ENCODE assay signal across 8 cellular contexts in the genomic region with DNA sequence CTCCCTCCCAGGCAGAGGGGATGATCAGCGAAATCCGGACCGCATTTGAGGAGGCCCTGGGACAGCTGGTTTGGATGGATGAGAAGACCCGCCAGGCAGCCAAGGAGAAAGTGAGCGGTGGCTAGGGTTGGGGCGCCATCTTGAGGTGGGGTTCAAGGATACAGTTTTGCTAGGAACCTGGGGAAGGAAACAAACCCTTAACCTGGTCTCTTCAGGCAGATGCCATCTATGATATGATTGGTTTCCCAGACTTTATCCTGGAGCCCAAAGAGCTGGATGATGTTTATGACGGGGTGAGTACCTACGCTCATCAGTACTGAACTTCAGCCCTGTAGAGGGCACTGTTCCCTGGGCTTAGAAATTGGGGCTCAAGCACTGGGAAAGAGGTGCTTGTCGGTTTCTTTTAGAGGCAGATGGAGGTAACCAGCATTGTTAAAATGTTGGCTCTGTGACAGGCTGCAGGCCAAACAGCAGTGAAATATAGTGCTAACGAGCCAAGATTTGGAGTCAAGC. TPM values are rescaled to one million over a fixed set of nuclear protein-coding genes. Genes with fewer than 3 reads are reported as not detected.
A peak's percentile ranks its signal among the peaks of the same experiment; 100 is the strongest.
DNase-seq lines count a peak whose midpoint lies in the region; ATAC-seq and TF ChIP-seq lines count a peak whose summit lies in the region.

No MANE protein-coding gene starts in this region.

- ATAC-seq in HCT116 (peak; percentile 84), memory B cell (ENCODE audit: low read depth) (peak; percentile 74)

- H3K36me3 Mint-ChIP-seq in memory B cell: no peaks in the 10 kb centered on the region

- TF ChIP-seq POLR2A in HCT116 (IDR thresholded peaks at IDR 0.05; ENCODE audit: borderline replicate concordance, extremely low read depth, insufficient read depth, insufficient read length): no peak

- peak; percentile 95 for TF ChIP-seq RAD21 in HCT116 (IDR thresholded peaks at IDR 0.05; ENCODE audit: low read depth)

- DNase-seq in BJ (ENCODE audit: low read depth) (no peak), HCT116 (ENCODE audit: low read depth, low spot score) (peak; percentile 76), NCI-H524 treated with DMSO at 0.1 percent for 48 hours (lab: John Stamatoyannopoulos, UW) (peak; percentile 47), dorsolateral prefrontal cortex (peak in 8 of 10 donors; percentile 23 to 66 (median 52)), memory B cell (ENCODE audit: low spot score in 2 of 2) (peak; percentile 32 to 34), cortex of kidney (lab: John Stamatoyannopoulos, UW) (no peak)
- peak; percentile 61 for DNase-seq in activated CD4-positive, alpha-beta T cell treated with anti-CD3 and anti-CD28 coated beads, Interleukin-2, amount 50 U/mL, for 1 hour
- DNase-seq in stimulated activated CD8-positive, alpha-beta memory T cell treated with anti-CD3 and anti-CD28 coated beads, Interleukin-7, amount 100 ng/mL, for 4 hours (ENCODE audit: low read depth in 2 of 2): peak; percentile 40 to 45

- no peaks in the 10 kb centered on the region for H3K9me3 Mint-ChIP-seq in memory B cell

- no peaks in the 10 kb centered on the region for H4K20me1 ChIP-seq in HCT116 (ENCODE audit: insufficient read depth)

- H3K4me3 Mint-ChIP-seq in memory B cell: no peak overlapping the region

- H2AFZ ChIP-seq in HCT116 (ENCODE audit: low read depth, low read length, poor library complexity, severe bottlenecking): peak overlapping the region; percentile 84

- H3K9me3 ChIP-seq in HCT116 (ENCODE audit: control insufficient read depth in 1 of 2, insufficient read depth in 1 of 2, low read depth in 1 of 2, low read length in 2 of 2): no peaks in the 10 kb centered on the region

- peaks cover 16% of the 10 kb centered on the region for H3K27me3 Mint-ChIP-seq in memory B cell

- RAD21 ChIA-PET in HCT116 (lab: Charles Lee; ENCODE audit: low non-redundant PET in 1 of 2, low total read pairs in 2 of 2, uncharacterized antibody in 2 of 2, unreplicated experiment in 2 of 2): interaction anchor here (0.7 to 1.1 kb wide), 3 partner anchors 144 to 1031 kb away, joined by 3 read pairs; no protein-coding TSS in a partner anchor

- no peak overlapping the region for H3K9ac ChIP-seq in HCT116 (ENCODE audit: low read length)

- no TSS peak for BruUV-seq in HCT116 (replicated peaks; lab: Mats Ljungman, UMichigan)

- H3K79me2 ChIP-seq in HCT116 (ENCODE audit: insufficient read depth, low read length): no peaks in the 10 kb centered on the region

- no peaks in the 10 kb centered on the region for H3K4me1 Mint-ChIP-seq in memory B cell

- CTCF ChIA-PET in BJ (lab: Yijun Ruan, JAX): interaction anchor here (0.7 to 2.6 kb wide), 15 partner anchors 14 to 467 kb away, joined by 3 to 13 read pairs (median 3); a partner anchor contains a TSS
- CTCF ChIA-PET in HCT116 (lab: Charles Lee): interaction anchor here (0.5 to 1.8 kb wide), 18 partner anchors 8 to 405 kb away, joined by 3 to 21 read pairs (median 4); a partner anchor contains a TSS

- H3K36me3 ChIP-seq in BJ (ENCODE audit: control insufficient read depth, insufficient read depth, low read length) (no peaks in the 10 kb centered on the region), HCT116 (ENCODE audit: control insufficient read depth in 1 of 2, insufficient read depth in 2 of 2, low read length in 2 of 2) (no peaks in the 10 kb centered on the region)

- H3K4me2 ChIP-seq in HCT116 (ENCODE audit: low read length): peak overlapping the region; percentile 36

- H3K4me1 ChIP-seq in HCT116 (ENCODE audit: control insufficient read depth in 1 of 2, insufficient read depth in 2 of 2, low read length in 2 of 2): peaks cover 0 to 5% of the 10 kb centered on the region in 2 experiments; a peak in 1 of 4 replicates

- intact Hi-C loops in HCT116 (cut with micrococcal nuclease): loop anchor here (1.0 to 10.0 kb wide), 10 partner anchors 40 to 825 kb away; a partner anchor contains a TSS
- intact Hi-C loops in dorsolateral prefrontal cortex (cut with DNase I): loop anchor here in 1 of 2 donors (2.0 to 5.0 kb wide), 2 partner anchors 42 to 393 kb away; a partner anchor contains a TSS

- POLR2A ChIA-PET in BJ (lab: Charles Lee) (no interaction called here), HCT116 (lab: Charles Lee) (interaction anchor here (1.2 kb wide), 1 partner anchor 60 kb away, joined by 3 read pairs; a partner anchor contains a TSS)

- no peaks in the 10 kb centered on the region for H3K9me2 ChIP-seq in HCT116 (ENCODE audit: insufficient read depth)

- no peak overlapping the region for H3K27ac ChIP-seq in HCT116 (ENCODE audit: low read depth, low read length)
- H3K27ac ChIP-seq in dorsolateral prefrontal cortex: no peak overlapping the region

- TF ChIP-seq CTCF in BJ (IDR thresholded peaks at IDR 0.05; ENCODE audit: insufficient read depth, low read depth, low read length) (peak; percentile 79), HCT116 (IDR thresholded peaks at IDR 0.05 in 2 of 3, conservative IDR thresholded peaks at IDR 0.05 in 1 of 3; ENCODE audit: borderline replicate concordance in 1 of 3, insufficient read depth in 1 of 3, low read depth in 2 of 3, low read length in 2 of 3) (peak; percentile 75 to 97 (median 90)), dorsolateral prefrontal cortex (IDR thresholded peaks at IDR 0.05 in 54 of 56, conservative IDR thresholded peaks at IDR 0.05 in 2 of 56; ENCODE audit: low read depth in 1 of 56, partially characterized antibody in 56 of 56) (peak in 54 of 56 donors; percentile 35 to 77 (median 63))

- no peak overlapping the region for H3K4me3 ChIP-seq in BJ (ENCODE audit: low read depth, low read length)
- no peak overlapping the region for H3K4me3 ChIP-seq in HCT116 (replicated peaks in 1 of 2; ENCODE audit: low read depth in 1 of 2, low read length in 2 of 2)
- no peak overlapping the region for H3K4me3 ChIP-seq in dorsolateral prefrontal cortex

- H3K27ac Mint-ChIP-seq in memory B cell: no peak overlapping the region

- H3K27me3 ChIP-seq in BJ (ENCODE audit: control insufficient read depth, insufficient read depth, low read length): peaks cover 5% of the 10 kb centered on the region; the same call in 1 of the 2 replicates
- no peaks in the 10 kb centered on the region for H3K27me3 ChIP-seq in HCT116 (ENCODE audit: insufficient read depth, low read length)
- H3K27me3 ChIP-seq in dorsolateral prefrontal cortex: no peaks in the 10 kb centered on the region

TF ChIP-seq in HCT116, 20 proteins besides CTCF, POLR2A, EP300 and RAD21:
- no peak for TF ChIP-seq EZH2phosphoT487 (IDR thresholded peaks at IDR 0.05; ENCODE audit: borderline replicate concordance)
- TF ChIP-seq ELF1 (IDR thresholded peaks at IDR 0.05; ENCODE audit: borderline replicate concordance, low read depth): no peak
- peak; percentile 36 for TF ChIP-seq TCF7L2 (IDR thresholded peaks at IDR 0.05; ENCODE audit: borderline replicate concordance, extremely low read depth, insufficient read depth, insufficient read length)
- TF ChIP-seq CBX3 (IDR thresholded peaks at IDR 0.05; ENCODE audit: low read depth): 0 out of 2 replicates have a peak, but pooled peaks have one; percentile 45
- TF ChIP-seq POLR2AphosphoS5 (IDR thresholded peaks at IDR 0.05; ENCODE audit: low read depth, low read length): no peak

RNA-seq across cellular contexts. Expression of a gene that starts 9.6 kb away (rescaled TPM):
- polyA plus RNA-seq in BJ (2011; rRNA removed): 262 and 330 TPM in 2 replicates
- 366 and 510 TPM in 2 replicates for polyA minus RNA-seq in BJ (2011; rRNA and poly(A)+ RNA removed)
- total RNA-seq in HCT116 (2021; ENCODE audit: unreplicated experiment) (402 TPM), dorsolateral prefrontal cortex (100 to 1,000 TPM; 147 to 269 (median 208) TPM)
- polyA plus RNA-seq in HCT116 (2012): 346 and 369 TPM in 2 replicates

RNA-seq across cellular contexts. Expression of a gene that starts 13.7 kb away (rescaled TPM):
- polyA plus RNA-seq in BJ (2011; rRNA removed): not detected in 2 replicates
- polyA minus RNA-seq in BJ (2011; rRNA and poly(A)+ RNA removed): not detected in 2 replicates
- total RNA-seq in HCT116 (2021; ENCODE audit: unreplicated experiment): not detected
- polyA plus RNA-seq in HCT116 (2012): 0.02 TPM in 1 of 2 replicates, not detected in the other
- total RNA-seq in dorsolateral prefrontal cortex: 10 to 100 TPM in 114 of 120 experiments, 1 to 10 TPM in 6; 2.6 to 38.7 (median 18.0) TPM

RNA-seq across cellular contexts. Expression of a gene that starts 24.9 kb away (rescaled TPM):
- 222 and 370 TPM in 2 replicates for polyA plus RNA-seq in BJ (2011; rRNA removed)
- polyA minus RNA-seq in BJ (2011; rRNA and poly(A)+ RNA removed): 187 and 236 TPM in 2 replicates
- total RNA-seq in HCT116 (2021; ENCODE audit: unreplicated experiment) (496 TPM), dorsolateral prefrontal cortex (100 to 1,000 TPM; 152 to 287 (median 190) TPM)
- polyA plus RNA-seq in HCT116 (2012): 272 and 284 TPM in 2 replicates

RNA-seq across cellular contexts. Expression of a gene that starts 28.1 kb away (rescaled TPM):
- polyA plus RNA-seq in BJ (2011; rRNA removed): 0.17 and 0.28 TPM in 2 replicates
- 0.24 and 0.41 TPM in 2 replicates for polyA minus RNA-seq in BJ (2011; rRNA and poly(A)+ RNA removed)
- 5.1 TPM for total RNA-seq in HCT116 (2021; ENCODE audit: unreplicated experiment)
- 1.5 and 2.0 TPM in 2 replicates for polyA plus RNA-seq in HCT116 (2012)
- total RNA-seq in dorsolateral prefrontal cortex: 10 to 100 TPM; 12.9 to 76.7 (median 45.6) TPM

RNA-seq across cellular contexts. Expression of a gene that starts 40.0 kb away (rescaled TPM):
- 5.6 and 7.3 TPM in 2 replicates for polyA plus RNA-seq in BJ (2011; rRNA removed)
- 3.3 and 6.2 TPM in 2 replicates for polyA minus RNA-seq in BJ (2011; rRNA and poly(A)+ RNA removed)
- 10.5 TPM for total RNA-seq in HCT116 (2021; ENCODE audit: unreplicated experiment)
- 13.2 and 14.2 TPM in 2 replicates for polyA plus RNA-seq in HCT116 (2012)
- total RNA-seq in dorsolateral prefrontal cortex: 1 to 10 TPM in 9 of 120 experiments, under 1 TPM in 71, not detected in 40; 0.25 to 1.6 (median 0.52) TPM

Comparison
In these comparisons a context has a peak if more than half of its experiments do, and no peak if none do; other contexts are left out.
1. DNase-seq: peak in HCT116 (single experiment), NCI-H524 treated with DMSO at 0.1 percent for 48 hours (single experiment), activated CD4-positive, alpha-beta T cell treated with anti-CD3 and anti-CD28 coated beads, Interleukin-2, amount 50 U/mL, for 1 hour (single experiment), dorsolateral prefrontal cortex (8 of 10), memory B cell (2 of 2) and stimulated activated CD8-positive, alpha-beta memory T cell treated with anti-CD3 and anti-CD28 coated beads, Interleukin-7, amount 100 ng/mL, for 4 hours (2 of 2); none in BJ (single experiment) and cortex of kidney (single experiment).
2. Peak in every context shown above with its lines, with median percentiles within 50 percentile points of each other: CTCF ChIP-seq.